Comparison of ENCODE assay signal across 8 cellular contexts in genomic region chr5:14664270-14665109, GRCh38. TPM values are rescaled to one million over a fixed set of nuclear protein-coding genes. Genes with fewer than 3 reads are reported as not detected.
DNase-seq lines count a peak whose midpoint lies in the region; ATAC-seq lines count a peak whose summit lies in the region.

Gene OTULIN, plus strand, starts transcription at chr5:14664718. Its CDS starts 108 bp downstream, at chr5:14664826.

- H3K4me3 Mint-ChIP-seq in activated T-helper 17 cell treated with anti-CD3 and anti-CD28 coated beads, Interleukin-2, amount 50 U/mL, for 72 hours = peak within 1 kb of the TSS; percentile 95
- peak within 1 kb of the TSS; percentile 97 for H3K4me3 Mint-ChIP-seq in natural killer cell treated with Interleukin-12 subunit alpha and Interleukin-12 subunit beta and Interleukin-15 and Interleukin-18, amount 100 ng/mL, for 72 hours

- peaks cover 37% of the 10 kb centered on the region for H3K4me1 Mint-ChIP-seq in activated T-helper 17 cell treated with anti-CD3 and anti-CD28 coated beads, Interleukin-2, amount 50 U/mL, for 72 hours
- peaks cover 56 to 69% of the 10 kb centered on the region in 2 donors for H3K4me1 Mint-ChIP-seq in natural killer cell treated with Interleukin-12 subunit alpha and Interleukin-12 subunit beta and Interleukin-15 and Interleukin-18, amount 100 ng/mL, for 72 hours (ENCODE audit: low read depth in 2 of 2)

- H3K27me3 Mint-ChIP-seq in activated T-helper 17 cell treated with anti-CD3 and anti-CD28 coated beads, Interleukin-2, amount 50 U/mL, for 72 hours = no peaks in the 10 kb centered on the region
- H3K27me3 Mint-ChIP-seq in natural killer cell treated with Interleukin-12 subunit alpha and Interleukin-12 subunit beta and Interleukin-15 and Interleukin-18, amount 100 ng/mL, for 72 hours = no peaks in the 10 kb centered on the region

- no peaks in the 10 kb centered on the region for H3K9me3 Mint-ChIP-seq in activated T-helper 17 cell treated with anti-CD3 and anti-CD28 coated beads, Interleukin-2, amount 50 U/mL, for 72 hours
- H3K9me3 Mint-ChIP-seq in natural killer cell treated with Interleukin-12 subunit alpha and Interleukin-12 subunit beta and Interleukin-15 and Interleukin-18, amount 100 ng/mL, for 72 hours = peaks cover 3% of the 10 kb centered on the region

- ATAC-seq in GM21737 (IDR thresholded peaks at IDR 0.05; ENCODE audit: unreplicated experiment) = peak; percentile 58
- ATAC-seq in activated T-helper 17 cell treated with anti-CD3 and anti-CD28 coated beads, Interleukin-2, amount 50 U/mL, for 72 hours (replicated peaks) = peak; percentile 83
- peak; percentile 92 to 93 for ATAC-seq in natural killer cell treated with Interleukin-12 subunit alpha and Interleukin-12 subunit beta and Interleukin-15 and Interleukin-18, amount 100 ng/mL, for 72 hours
- peak; percentile 84 for ATAC-seq in stimulated activated naive CD8-positive, alpha-beta T cell treated with anti-CD3 and anti-CD28 coated beads, Interleukin-15, Interleukin-2, amounts not matched to agents 100 U/mL and 50 U/mL, for 24 hours

- peaks cover 56% of the 10 kb centered on the region for H3K36me3 Mint-ChIP-seq in activated T-helper 17 cell treated with anti-CD3 and anti-CD28 coated beads, Interleukin-2, amount 50 U/mL, for 72 hours (ENCODE audit: low read depth)
- peaks cover 25% of the 10 kb centered on the region for H3K36me3 Mint-ChIP-seq in natural killer cell treated with Interleukin-12 subunit alpha and Interleukin-12 subunit beta and Interleukin-15 and Interleukin-18, amount 100 ng/mL, for 72 hours

- H3K27ac Mint-ChIP-seq in activated T-helper 17 cell treated with anti-CD3 and anti-CD28 coated beads, Interleukin-2, amount 50 U/mL, for 72 hours = peak within 1 kb of the TSS; percentile 97
- peak within 1 kb of the TSS; percentile 92 to 98 for H3K27ac Mint-ChIP-seq in natural killer cell treated with Interleukin-12 subunit alpha and Interleukin-12 subunit beta and Interleukin-15 and Interleukin-18, amount 100 ng/mL, for 72 hours

- DNase-seq in DMS79 treated with DMSO at 0.1 percent for 48 hours (lab: John Stamatoyannopoulos, UW) = peak; percentile 78
- DNase-seq in KG1 (lab: John Stamatoyannopoulos, UW) = peak; percentile 96
- peak; percentile 89 for DNase-seq in RPMI7951 (ENCODE audit: low read depth)
- DNase-seq in fibroblast of peridontal ligament (ENCODE audit: extremely low read depth) = peak; percentile 83
- peak; percentile 99 for DNase-seq in natural killer cell treated with Interleukin-12 subunit alpha and Interleukin-12 subunit beta and Interleukin-15 and Interleukin-18, amount 100 ng/mL, for 72 hours (ENCODE audit: low spot score)
- peak; percentile 90 for DNase-seq in stimulated activated naive CD8-positive, alpha-beta T cell treated with anti-CD3 and anti-CD28 coated beads, Interleukin-15, Interleukin-2, amounts not matched to agents 100 U/mL and 50 U/mL, for 24 hours

RNA-seq across cellular contexts. Expression of gene OTULIN, which starts in this region (rescaled TPM):
- total RNA-seq in RPMI7951 (2014; rRNA removed; shearing (Covaris generic)) = 16.6 and 21.1 TPM in 2 replicates
- 10 to 100 TPM; 67.2 to 73.9 TPM for total RNA-seq in activated T-helper 17 cell treated with anti-CD3 and anti-CD28 coated beads, Interleukin-2, amount 50 U/mL, for 72 hours
- total RNA-seq in natural killer cell treated with Interleukin-12 subunit alpha and Interleukin-12 subunit beta and Interleukin-15 and Interleukin-18, amount 100 ng/mL, for 72 hours = 100 to 1,000 TPM; 111 to 135 TPM

Comparison
In these comparisons a context has a peak if more than half of its experiments do, and no peak if none do; other contexts are left out.
1. Peak in every context shown above with its lines: DNase-seq and ATAC-seq.